In the genomic region with DNA sequence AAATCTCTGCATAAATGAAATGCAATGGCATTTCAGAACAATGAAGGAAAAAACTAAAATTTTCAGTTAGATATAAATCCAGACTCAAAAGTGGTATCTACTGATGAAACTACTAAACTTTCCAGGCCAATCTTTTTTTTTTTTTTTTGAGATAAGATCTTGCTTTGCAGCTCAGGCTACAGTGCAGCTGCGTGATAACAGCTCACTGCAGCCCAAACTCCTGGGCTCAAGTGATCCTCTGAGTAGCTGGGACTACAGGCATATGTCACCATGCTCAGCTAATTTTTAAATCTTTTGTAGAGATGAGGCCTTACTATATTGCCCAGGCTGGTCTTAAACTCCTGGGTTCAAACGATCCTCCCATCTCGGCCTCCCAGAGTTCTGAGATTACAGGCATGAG, we compare ENCODE assay signal across 16 cellular contexts.
"Had no signal": no experiment of that assay in that cellular context is flagged by ENCODE, and none has a peak within 500 bp of the region (broad histone marks: within the 10 kb centered on the region; RNA-seq: fewer than 3 reads in every experiment).

No MANE protein-coding gene starts in this region.

- H3K27ac Mint-ChIP-seq: immature natural killer cell; naive thymus-derived CD4-positive, alpha-beta T cell had no signal

- H3K4me1 Mint-ChIP-seq: immature natural killer cell; naive thymus-derived CD4-positive, alpha-beta T cell had no signal

- H3K36me3 Mint-ChIP-seq: immature natural killer cell; naive thymus-derived CD4-positive, alpha-beta T cell had no signal

- DNase-seq: dermis blood vessel endothelial cell; dorsolateral prefrontal cortex; effector CD4-positive, alpha-beta T cell; effector memory CD4-positive, alpha-beta T cell; foreskin keratinocyte; heart left ventricle; hypothalamus; immature natural killer cell; left cardiac atrium; left lung; left ventricle myocardium superior; lower lobe of right lung; mesenchymal stem cell; midbrain; naive thymus-derived CD4-positive, alpha-beta T cell had no signal

- ATAC-seq: foreskin keratinocyte; gastroesophageal sphincter; heart left ventricle; left cardiac atrium; left lung; left ventricle myocardium superior; lower lobe of right lung; naive thymus-derived CD4-positive, alpha-beta T cell had no signal

- H3K27me3 Mint-ChIP-seq: naive thymus-derived CD4-positive, alpha-beta T cell had no signal

- H3K4me3 Mint-ChIP-seq: immature natural killer cell; naive thymus-derived CD4-positive, alpha-beta T cell had no signal
